ENCODE assay signal across 17 cellular contexts in genomic region chr19:43747557-43748204, GRCh38. TPM values are rescaled to one million over a fixed set of nuclear protein-coding genes. Genes with fewer than 3 reads are reported as not detected.
DNase-seq lines count a peak whose midpoint lies in the region; ATAC-seq lines count a peak whose summit lies in the region.
"Had no signal": no experiment of that assay in that cellular context is flagged by ENCODE, and none has a peak within 500 bp of the region (broad histone marks: within the 10 kb centered on the region; RNA-seq: fewer than 3 reads in every experiment).

No MANE protein-coding gene starts in this region.

- peak; percentile 64 for ATAC-seq in activated T-helper 17 cell treated with anti-CD3 and anti-CD28 coated beads, Interleukin-2, amount 50 U/mL, for 72 hours (replicated peaks)
- no peak for ATAC-seq in naive thymus-derived CD8-positive, alpha-beta T cell
- ATAC-seq in GM19452 (IDR thresholded peaks at IDR 0.05; ENCODE audit: unreplicated experiment): no peak
- no peak for ATAC-seq in GM21390 (IDR thresholded peaks at IDR 0.05; ENCODE audit: unreplicated experiment)
- ATAC-seq: mucosa of descending colon had no signal

- peaks cover 2% of the 10 kb centered on the region for H3K9me3 Mint-ChIP-seq in activated T-cell treated with anti-CD3 and anti-CD28 coated beads, Interleukin-2, amount 50 U/mL, for 24 hours
- H3K9me3 Mint-ChIP-seq in activated T-helper 17 cell treated with anti-CD3 and anti-CD28 coated beads, Interleukin-2, amount 50 U/mL, for 72 hours: no peaks in the 10 kb centered on the region
- no peaks in the 10 kb centered on the region for H3K9me3 Mint-ChIP-seq in naive thymus-derived CD8-positive, alpha-beta T cell

- peaks cover 38% of the 10 kb centered on the region for H3K4me1 Mint-ChIP-seq in activated T-cell treated with anti-CD3 and anti-CD28 coated beads, Interleukin-2, amount 50 U/mL, for 24 hours (ENCODE audit: low read depth)
- H3K4me1 Mint-ChIP-seq in activated T-helper 17 cell treated with anti-CD3 and anti-CD28 coated beads, Interleukin-2, amount 50 U/mL, for 72 hours: peaks cover 29% of the 10 kb centered on the region
- H3K4me1 Mint-ChIP-seq in naive thymus-derived CD8-positive, alpha-beta T cell: peaks cover 9 to 32% (median 22%) of the 10 kb centered on the region in 4 donors

- DNase-seq in activated T-cell treated with anti-CD3 and anti-CD28 coated beads, Interleukin-2, amount 50 U/mL, for 24 hours: no peak
- no peak for DNase-seq in activated T-cell treated with anti-CD3 and anti-CD28 coated beads, Interleukin-2, amount 50 U/mL, for 1 hour
- DNase-seq in HT1080 (ENCODE audit: low read depth) (peak; percentile 60), activated gamma-delta T cell treated with Interleukin-2 at 50 U/mL for 16 hours (no peak)
- no peak for DNase-seq in naive thymus-derived CD8-positive, alpha-beta T cell
- DNase-seq: COR-L47, GDM1, mucosa of descending colon, NCI-H2081 treated with DMSO at 0.1 percent for 48 hours, NCI-H526 treated with DMSO at 0.1 percent for 48 hours, PC-9 had no signal

- no peak overlapping the region for H3K4me3 Mint-ChIP-seq in activated T-cell treated with anti-CD3 and anti-CD28 coated beads, Interleukin-2, amount 50 U/mL, for 24 hours
- peak overlapping the region; percentile 66 for H3K4me3 Mint-ChIP-seq in activated T-helper 17 cell treated with anti-CD3 and anti-CD28 coated beads, Interleukin-2, amount 50 U/mL, for 72 hours
- H3K4me3 Mint-ChIP-seq in naive thymus-derived CD8-positive, alpha-beta T cell: peak overlapping the region in 1 of 10 donors; percentile 41

- H3K36me3 Mint-ChIP-seq in activated T-cell treated with anti-CD3 and anti-CD28 coated beads, Interleukin-2, amount 50 U/mL, for 24 hours (ENCODE audit: low read depth): peaks cover 96% of the 10 kb centered on the region
- peaks cover 100% of the 10 kb centered on the region for H3K36me3 Mint-ChIP-seq in activated T-helper 17 cell treated with anti-CD3 and anti-CD28 coated beads, Interleukin-2, amount 50 U/mL, for 72 hours (ENCODE audit: low read depth)
- H3K36me3 Mint-ChIP-seq in naive thymus-derived CD8-positive, alpha-beta T cell: peaks cover 0 to 83% (median 35%) of the 10 kb centered on the region in 3 donors

- peak overlapping the region; percentile 68 for H3K27ac Mint-ChIP-seq in activated T-cell treated with anti-CD3 and anti-CD28 coated beads, Interleukin-2, amount 50 U/mL, for 24 hours
- H3K27ac Mint-ChIP-seq in activated T-helper 17 cell treated with anti-CD3 and anti-CD28 coated beads, Interleukin-2, amount 50 U/mL, for 72 hours: peak overlapping the region; percentile 70
- peak overlapping the region in 6 of 10 donors; percentile 20 to 83 (median 62) for H3K27ac Mint-ChIP-seq in naive thymus-derived CD8-positive, alpha-beta T cell

- H3K27me3 Mint-ChIP-seq in activated T-cell treated with anti-CD3 and anti-CD28 coated beads, Interleukin-2, amount 50 U/mL, for 24 hours: no peaks in the 10 kb centered on the region
- H3K27me3 Mint-ChIP-seq in activated T-helper 17 cell treated with anti-CD3 and anti-CD28 coated beads, Interleukin-2, amount 50 U/mL, for 72 hours: no peaks in the 10 kb centered on the region
- H3K27me3 Mint-ChIP-seq in naive thymus-derived CD8-positive, alpha-beta T cell: no peaks in the 10 kb centered on the region

- POLR2A ChIA-PET in naive thymus-derived CD8-positive, alpha-beta T cell (lab: Charles Lee): interaction anchor here (0.7 to 1.4 kb wide), 2 partner anchors 30 to 37 kb away, joined by 3 to 4 read pairs; no protein-coding TSS in a partner anchor

RNA-seq across cellular contexts. Expression of gene SMG9, which starts 7.1 kb away (rescaled TPM):
- total RNA-seq in HT1080 (2014; rRNA removed; shearing (Covaris generic)): 29.0 and 37.5 TPM in 2 replicates
- 20.1 and 27.5 TPM in 2 replicates for polyA plus RNA-seq in HT1080 (2015; cell fraction: cytosol; rRNA removed)
- 134 and 137 TPM in 2 replicates for polyA plus RNA-seq in HT1080 (2015; cell fraction: nucleus; rRNA removed)
- 100 to 1,000 TPM in 1 of 2 donors, 10 to 100 TPM in 1; 70.4 to 109 TPM for total RNA-seq in activated T-helper 17 cell treated with anti-CD3 and anti-CD28 coated beads, Interleukin-2, amount 50 U/mL, for 72 hours
- total RNA-seq in naive thymus-derived CD8-positive, alpha-beta T cell: 10 to 100 TPM; 48.9 to 51.9 TPM
- polyA plus RNA-seq in naive thymus-derived CD8-positive, alpha-beta T cell: 1 to 10 TPM; 3.4 to 8.3 (median 8.3) TPM

RNA-seq across cellular contexts. Expression of gene IRGC, which starts 31.8 kb away (rescaled TPM):
- not detected in 2 replicates for total RNA-seq in HT1080 (2014; rRNA removed; shearing (Covaris generic))
- not detected in 2 replicates for polyA plus RNA-seq in HT1080 (2015; cell fraction: cytosol; rRNA removed)
- not detected in 2 replicates for polyA plus RNA-seq in HT1080 (2015; cell fraction: nucleus; rRNA removed)
- not detected for total RNA-seq in activated T-helper 17 cell treated with anti-CD3 and anti-CD28 coated beads, Interleukin-2, amount 50 U/mL, for 72 hours
- total RNA-seq in naive thymus-derived CD8-positive, alpha-beta T cell: not detected
- polyA plus RNA-seq in naive thymus-derived CD8-positive, alpha-beta T cell: not detected
- total RNA-seq: dermis microvascular lymphatic vessel endothelial cell, H4, mucosa of descending colon, PC-9 had no signal
- polyA plus RNA-seq: A549 had no signal

RNA-seq across cellular contexts. Expression of gene KCNN4, which starts 33.1 kb away (rescaled TPM):
- 108 and 120 TPM in 2 replicates for total RNA-seq in HT1080 (2014; rRNA removed; shearing (Covaris generic))
- polyA plus RNA-seq in HT1080 (2015; cell fraction: cytosol; rRNA removed): 97.7 and 101 TPM in 2 replicates
- 290 and 312 TPM in 2 replicates for polyA plus RNA-seq in HT1080 (2015; cell fraction: nucleus; rRNA removed)
- 100 to 1,000 TPM; 116 to 385 TPM for total RNA-seq in activated T-helper 17 cell treated with anti-CD3 and anti-CD28 coated beads, Interleukin-2, amount 50 U/mL, for 72 hours
- 100 to 1,000 TPM in 1 of 2 experiments, 10 to 100 TPM in 1; 92.9 to 103 TPM for total RNA-seq in naive thymus-derived CD8-positive, alpha-beta T cell
- 10 to 100 TPM in 2 of 3 donors, 1 to 10 TPM in 1; 7.6 to 28.6 (median 11.7) TPM for polyA plus RNA-seq in naive thymus-derived CD8-positive, alpha-beta T cell

RNA-seq across cellular contexts. Expression of gene LYPD5, which starts 54.6 kb away (rescaled TPM):
- 0.07 and 0.37 TPM in 2 replicates for total RNA-seq in HT1080 (2014; rRNA removed; shearing (Covaris generic))
- not detected in 2 replicates for polyA plus RNA-seq in HT1080 (2015; cell fraction: cytosol; rRNA removed)
- not detected in 2 replicates for polyA plus RNA-seq in HT1080 (2015; cell fraction: nucleus; rRNA removed)
- 1 to 10 TPM in 1 of 2 donors, under 1 TPM in 1; 0.73 to 6.6 TPM for total RNA-seq in activated T-helper 17 cell treated with anti-CD3 and anti-CD28 coated beads, Interleukin-2, amount 50 U/mL, for 72 hours
- under 1 TPM; 0.60 to 0.69 TPM for total RNA-seq in naive thymus-derived CD8-positive, alpha-beta T cell
- polyA plus RNA-seq in naive thymus-derived CD8-positive, alpha-beta T cell: under 1 TPM in 2 of 3 donors, not detected in 1; 0.07 to 0.72 TPM
